In the genomic region with DNA sequence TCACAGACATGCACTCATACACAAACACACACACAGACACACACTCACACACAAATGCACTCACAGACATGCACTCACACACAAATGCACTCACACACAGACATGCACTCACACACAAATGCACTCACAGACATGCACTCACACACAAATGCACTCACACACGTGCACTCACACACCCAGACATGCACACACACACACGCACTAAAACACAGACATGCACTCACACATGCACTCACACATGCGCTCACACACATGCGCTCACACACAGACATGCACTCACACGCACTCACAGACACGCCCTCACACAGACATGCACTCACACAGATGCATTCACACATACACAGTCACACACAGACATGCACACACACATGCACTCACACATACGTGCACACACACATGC, we compare ENCODE assay signal across 28 cellular contexts. TPM values are rescaled to one million over a fixed set of nuclear protein-coding genes. Genes with fewer than 3 reads are reported as not detected.
"Had no signal": no experiment of that assay in that cellular context is flagged by ENCODE, and none has a peak within 500 bp of the region (broad histone marks: within the 10 kb centered on the region; RNA-seq: fewer than 3 reads in every experiment).

No MANE protein-coding gene starts in this region.

- H3K27ac ChIP-seq: adrenal gland, ascending aorta, body of pancreas, KMS-11, Peyer's patch, RWPE1 had no signal

- H3K27me3 ChIP-seq: adrenal gland, ascending aorta had no signal

- H3K36me3 ChIP-seq: adrenal gland, ascending aorta, Peyer's patch had no signal

- H3K9me3 ChIP-seq: adrenal gland, ascending aorta, body of pancreas, Peyer's patch had no signal

- DNase-seq: activated CD4-positive, alpha-beta T cell treated with anti-CD3 and anti-CD28 coated beads for 48 hours; activated CD4-positive, alpha-beta T cell treated with anti-CD3 and anti-CD28 coated beads, Interleukin-2, amount 50 U/mL, for 4 hours; activated CD4-positive, CD25-positive, alpha-beta regulatory T cell treated with anti-CD3 and anti-CD28 coated beads, Interleukin-2, amount 50 U/mL, for 72 hours; activated CD8-positive, alpha-beta memory T cell treated with anti-CD3 and anti-CD28 coated beads, Interleukin-2, amount 50 U/mL, for 48 hours; activated CD8-positive, alpha-beta T cell treated with anti-CD3 and anti-CD28 coated beads, Interleukin-2, amount 10 ng/mL, durations not matched to agents 7 days and 5 days; activated naive CD8-positive, alpha-beta T cell treated with anti-CD3 and anti-CD28 coated beads, Interleukin-2, amount 10 ng/mL, durations not matched to agents 7 days and 5 days; activated T-cell treated with anti-CD3 and anti-CD28 coated beads, Interleukin-2, amount 50 U/mL, for 1 hour; adrenal gland; body of pancreas; MV-4-11; NCI-H1092 treated with DMSO at 0.1 percent for 48 hours; NCI-H1417 treated with DMSO at 0.1 percent for 48 hours; NCI-H1694; NCI-H2029; NCI-H2107; NCI-H345; NCI-H510A treated with DMSO at 0.1 percent for 48 hours; NCI-H69; NK-92 treated with Interleukin-12 subunit alpha and Interleukin-12 subunit beta, amount 100 ng/mL, for 24 hours; Peyer's patch; SHP77 treated with DMSO at 0.1 percent for 48 hours; T-helper 17 cell; T-helper 9 cell had no signal

- H3K9ac ChIP-seq: KMS-11 had no signal

- H3K4me3 ChIP-seq: adrenal gland, ascending aorta, body of pancreas, Peyer's patch had no signal

- H3K4me2 ChIP-seq: KMS-11 had no signal

- ATAC-seq: activated CD8-positive, alpha-beta T cell treated with anti-CD3 and anti-CD28 coated beads, Interleukin-2, amount 10 ng/mL, durations not matched to agents 7 days and 5 days; body of pancreas; T-helper 17 cell; WTC11 had no signal

RNA-seq across cellular contexts. Expression of a gene that starts 2.7 kb away (rescaled TPM):
- total RNA-seq: MCF 10A had no signal
